ENCODE assay signal across 9 cellular contexts in the genomic region with DNA sequence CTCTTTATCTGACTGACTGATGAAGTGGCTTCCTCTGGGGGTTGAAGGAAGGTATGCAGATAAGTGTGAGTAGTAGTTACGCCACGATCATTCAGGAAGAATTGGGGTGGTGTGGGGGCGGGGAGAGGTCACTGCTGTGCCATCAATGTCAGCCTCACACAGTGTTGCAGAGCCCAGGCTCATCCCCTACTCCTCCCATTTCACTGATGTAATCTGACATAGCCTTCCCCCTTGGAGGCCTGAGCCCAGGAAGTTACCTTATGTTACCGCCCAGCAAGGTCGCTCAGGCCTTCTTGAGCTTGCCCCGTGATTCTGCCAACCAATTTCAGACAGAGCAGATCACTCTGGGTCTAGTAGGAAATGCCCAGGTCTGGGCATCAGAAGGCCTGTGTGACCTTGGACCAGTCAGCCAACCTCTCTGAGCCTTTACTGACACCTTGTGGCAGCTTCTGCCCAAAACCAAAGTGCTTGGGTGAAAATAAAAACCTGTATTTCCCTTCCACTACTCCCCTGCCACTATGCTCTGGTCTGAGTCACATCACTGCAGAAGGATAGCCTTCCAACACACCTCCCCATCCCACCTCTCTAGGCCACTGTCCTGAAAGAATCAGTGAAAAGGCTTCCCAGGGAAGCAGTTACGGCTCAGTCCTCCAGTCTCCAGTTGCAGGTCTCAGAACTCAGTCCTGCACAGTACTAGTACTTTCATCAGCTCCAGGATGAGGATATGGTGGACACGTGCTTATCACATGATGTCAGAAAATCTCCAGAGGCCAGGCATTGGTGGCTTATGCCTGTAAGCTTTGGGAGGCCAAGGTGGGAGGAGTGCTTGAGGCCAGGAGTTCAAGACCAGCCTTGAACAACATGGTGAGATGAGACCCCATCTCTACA. TPM values are rescaled to one million over a fixed set of nuclear protein-coding genes. Genes with fewer than 3 reads are reported as not detected.
A peak's percentile ranks its signal among the peaks of the same experiment; 100 is the strongest.
DNase-seq lines count a peak whose midpoint lies in the region; ATAC-seq and TF ChIP-seq lines count a peak whose summit lies in the region.
"Had no signal": no experiment of that assay in that cellular context is flagged by ENCODE, and none has a peak within 500 bp of the region (broad histone marks: within the 10 kb centered on the region; RNA-seq: fewer than 3 reads in every experiment).

No MANE protein-coding gene starts in this region.

- no peaks in the 10 kb centered on the region for H3K36me3 ChIP-seq in PC-9 (ENCODE audit: low read depth)
- H3K36me3 ChIP-seq in upper lobe of right lung: no peaks in the 10 kb centered on the region

- peaks cover 9% of the 10 kb centered on the region for H3K27me3 Mint-ChIP-seq in activated T-helper 1 cell treated with anti-CD3 and anti-CD28 coated beads, Interleukin-12 subunit alpha, Interleukin-12 subunit beta, Interleukin-2, Interleukin-4 antibody, amounts not matched to agents 30 ng/mL and 10 ng/mL and 1 ng/mL, durations not matched to agents 14 hours and 24 hours and 36 hours (ENCODE audit: insufficient read depth)
- H3K27me3 Mint-ChIP-seq in stimulated activated naive B cell treated with anti-CD40 and anti-IgM and Interleukin-4, amounts not matched to agents 10 μg/mL and 1 μg/mL and 100 μg/mL, for 72 hours: peaks cover 6 to 7% of the 10 kb centered on the region in 2 donors
- H3K27me3 Mint-ChIP-seq: activated naive CD8-positive, alpha-beta T cell had no signal

- POLR2A ChIA-PET in PC-9 (lab: Charles Lee; ENCODE audit: unreplicated experiment) (interaction anchor here (0.7 kb wide), 1 partner anchor 348 kb away, joined by 3 read pairs; no protein-coding TSS in a partner anchor), HEK293T (lab: Yijun Ruan, JAX) (no interaction called here)

- no peaks in the 10 kb centered on the region for H4K20me1 ChIP-seq in PC-9 (ENCODE audit: insufficient read depth)

- H3K9me3 ChIP-seq in PC-9 (ENCODE audit: insufficient read depth, low read depth): no peaks in the 10 kb centered on the region
- H3K9me3 ChIP-seq in upper lobe of right lung: no peaks in the 10 kb centered on the region

- H3K4me1 ChIP-seq in PC-9 (replicated peaks; ENCODE audit: insufficient read depth): no peaks in the 10 kb centered on the region
- H3K4me1 ChIP-seq in upper lobe of right lung: no peaks in the 10 kb centered on the region

- no peak overlapping the region for H3K27ac ChIP-seq in PC-9
- H3K27ac ChIP-seq in upper lobe of right lung: no peak overlapping the region

- CTCF ChIA-PET in PC-9 (lab: Charles Lee) (no interaction called here), HEK293T (lab: Yijun Ruan, JAX) (interaction anchor here (0.8 to 1.1 kb wide), 2 partner anchors 93 to 316 kb away, joined by 3 read pairs; no protein-coding TSS in a partner anchor)

- H3K36me3 Mint-ChIP-seq in activated T-helper 1 cell treated with anti-CD3 and anti-CD28 coated beads, Interleukin-12 subunit alpha, Interleukin-12 subunit beta, Interleukin-2, Interleukin-4 antibody, amounts not matched to agents 30 ng/mL and 10 ng/mL and 1 ng/mL, durations not matched to agents 14 hours and 24 hours and 36 hours (ENCODE audit: low read depth): no peaks in the 10 kb centered on the region
- H3K36me3 Mint-ChIP-seq in stimulated activated naive B cell treated with anti-CD40 and anti-IgM and Interleukin-4, amounts not matched to agents 10 μg/mL and 1 μg/mL and 100 μg/mL, for 72 hours: no peaks in the 10 kb centered on the region
- H3K36me3 Mint-ChIP-seq: activated naive CD8-positive, alpha-beta T cell had no signal

- no peak overlapping the region for H2AFZ ChIP-seq in PC-9

- H3K4me1 Mint-ChIP-seq in activated T-helper 1 cell treated with anti-CD3 and anti-CD28 coated beads, Interleukin-12 subunit alpha, Interleukin-12 subunit beta, Interleukin-2, Interleukin-4 antibody, amounts not matched to agents 30 ng/mL and 10 ng/mL and 1 ng/mL, durations not matched to agents 14 hours and 24 hours and 36 hours (ENCODE audit: low read depth): no peaks in the 10 kb centered on the region
- no peaks in the 10 kb centered on the region for H3K4me1 Mint-ChIP-seq in stimulated activated naive B cell treated with anti-CD40 and anti-IgM and Interleukin-4, amounts not matched to agents 10 μg/mL and 1 μg/mL and 100 μg/mL, for 72 hours

- no peak overlapping the region for H3K27ac Mint-ChIP-seq in activated T-helper 1 cell treated with anti-CD3 and anti-CD28 coated beads, Interleukin-12 subunit alpha, Interleukin-12 subunit beta, Interleukin-2, Interleukin-4 antibody, amounts not matched to agents 30 ng/mL and 10 ng/mL and 1 ng/mL, durations not matched to agents 14 hours and 24 hours and 36 hours
- no peak overlapping the region for H3K27ac Mint-ChIP-seq in stimulated activated naive B cell treated with anti-CD40 and anti-IgM and Interleukin-4, amounts not matched to agents 10 μg/mL and 1 μg/mL and 100 μg/mL, for 72 hours
- H3K27ac Mint-ChIP-seq: activated naive CD8-positive, alpha-beta T cell had no signal

- no peaks in the 10 kb centered on the region for H3K9me3 Mint-ChIP-seq in activated T-helper 1 cell treated with anti-CD3 and anti-CD28 coated beads, Interleukin-12 subunit alpha, Interleukin-12 subunit beta, Interleukin-2, Interleukin-4 antibody, amounts not matched to agents 30 ng/mL and 10 ng/mL and 1 ng/mL, durations not matched to agents 14 hours and 24 hours and 36 hours
- H3K9me3 Mint-ChIP-seq in stimulated activated naive B cell treated with anti-CD40 and anti-IgM and Interleukin-4, amounts not matched to agents 10 μg/mL and 1 μg/mL and 100 μg/mL, for 72 hours: no peaks in the 10 kb centered on the region

- TF ChIP-seq CTCF in PC-9 (conservative IDR thresholded peaks at IDR 0.05): peak; percentile 52; the same call in 1 of the 2 replicates
- peak; percentile 59 for TF ChIP-seq CTCF in epithelial cell of proximal tubule (conservative IDR thresholded peaks at IDR 0.05; ENCODE audit: low read depth, low read length)
- TF ChIP-seq CTCF in upper lobe of right lung (IDR thresholded peaks at IDR 0.05): peak; percentile 23

- intact Hi-C loops in Right ventricle myocardium superior (cut with DNase I): no loop called here
- intact Hi-C loops in cardiac septum (cut with DNase I): no loop called here
- intact Hi-C loops in PC-9 (cut with micrococcal nuclease; ENCODE audit: unreplicated experiment): no loop called here
- intact Hi-C loops in upper lobe of right lung (cut with DNase I): no loop called here
- intact Hi-C loops in activated T-helper 1 cell treated with anti-CD3 and anti-CD28 coated beads, Interleukin-12 subunit alpha, Interleukin-12 subunit beta, Interleukin-2, Interleukin-4 antibody, amounts not matched to agents 30 ng/mL and 10 ng/mL and 1 ng/mL, durations not matched to agents 14 hours and 24 hours and 36 hours (cut with micrococcal nuclease): loop anchor here (2.0 kb wide), 1 partner anchor 220 kb away; no protein-coding TSS in a partner anchor

- H3K4me2 ChIP-seq in PC-9: no peak overlapping the region

- H3K27me3 ChIP-seq in PC-9 (ENCODE audit: insufficient read depth, low read depth) (peaks cover 5% of the 10 kb centered on the region; the same call in 1 of the 2 replicates), upper lobe of right lung (no peaks in the 10 kb centered on the region)

- DNase-seq in Right ventricle myocardium superior (no peak), cardiac septum (ENCODE audit: low spot score) (no peak), PC-9 (peak in 1 of 2 experiments; percentile 8), epithelial cell of proximal tubule (ENCODE audit: low read depth) (no peak), upper lobe of right lung (no peak), HEK293T (ENCODE audit: extremely low spot score) (no peak)
- no peak for DNase-seq in activated T-helper 1 cell treated with anti-CD3 and anti-CD28 coated beads, Interleukin-12 subunit alpha, Interleukin-12 subunit beta, Interleukin-2, Interleukin-4 antibody, amounts not matched to agents 30 ng/mL and 10 ng/mL and 1 ng/mL, durations not matched to agents 14 hours and 24 hours and 36 hours (ENCODE audit: low spot score)
- no peak for DNase-seq in stimulated activated naive B cell treated with anti-CD40 and anti-IgM and Interleukin-4, amounts not matched to agents 10 μg/mL and 1 μg/mL and 100 μg/mL, for 72 hours

- BruUV-seq in PC-9 (replicated peaks; lab: Mats Ljungman, UMichigan): no TSS peak

- H3K79me2 ChIP-seq in PC-9 (ENCODE audit: low read depth): no peaks in the 10 kb centered on the region

- peak; percentile 14 for ATAC-seq in Right ventricle myocardium superior (ENCODE audit: poor library complexity)
- ATAC-seq in upper lobe of right lung: peak; percentile 31
- ATAC-seq in stimulated activated naive B cell treated with anti-CD40 and anti-IgM and Interleukin-4, amounts not matched to agents 10 μg/mL and 1 μg/mL and 100 μg/mL, for 72 hours (replicated peaks): no peak

- H3F3A ChIP-seq in PC-9 (ENCODE audit: insufficient read depth, low read depth): no peaks in the 10 kb centered on the region

- H3K9me2 ChIP-seq in PC-9 (ENCODE audit: insufficient read depth): no peaks in the 10 kb centered on the region

- H3K4me3 ChIP-seq in PC-9 (no peak overlapping the region), epithelial cell of proximal tubule (ENCODE audit: low read depth, low read length) (no peak overlapping the region), upper lobe of right lung (no peak overlapping the region)

- H3K4me3 Mint-ChIP-seq in activated T-helper 1 cell treated with anti-CD3 and anti-CD28 coated beads, Interleukin-12 subunit alpha, Interleukin-12 subunit beta, Interleukin-2, Interleukin-4 antibody, amounts not matched to agents 30 ng/mL and 10 ng/mL and 1 ng/mL, durations not matched to agents 14 hours and 24 hours and 36 hours: no peak overlapping the region
- H3K4me3 Mint-ChIP-seq in stimulated activated naive B cell treated with anti-CD40 and anti-IgM and Interleukin-4, amounts not matched to agents 10 μg/mL and 1 μg/mL and 100 μg/mL, for 72 hours: no peak overlapping the region
- H3K4me3 Mint-ChIP-seq: activated naive CD8-positive, alpha-beta T cell had no signal

TF ChIP-seq in HEK293T, 16 proteins besides CTCF, POLR2A, EP300 and RAD21:
- no peak for TF ChIP-seq NFRKB (IDR thresholded peaks at IDR 0.05)
- TF ChIP-seq FOXA1 (IDR thresholded peaks at IDR 0.05): no peak
- no peak for TF ChIP-seq L3MBTL2 (conservative IDR thresholded peaks at IDR 0.05)
- TF ChIP-seq FOXM1 (IDR thresholded peaks at IDR 0.05; ENCODE audit: borderline replicate concordance): no peak

RNA-seq across cellular contexts. Expression of gene INSYN1, which starts 28.1 kb away (rescaled TPM):
- total RNA-seq in Right ventricle myocardium superior (155 TPM), cardiac septum (55.3 TPM), PC-9 (2021) (not detected in 2 replicates), epithelial cell of proximal tubule (under 0.01 and 2.0 TPM in 2 replicates), upper lobe of right lung (6.2 TPM)
- total RNA-seq in activated T-helper 1 cell treated with anti-CD3 and anti-CD28 coated beads, Interleukin-12 subunit alpha, Interleukin-12 subunit beta, Interleukin-2, Interleukin-4 antibody, amounts not matched to agents 30 ng/mL and 10 ng/mL and 1 ng/mL, durations not matched to agents 14 hours and 24 hours and 36 hours: not detected in 2 replicates

Comparison
In these comparisons a context has a peak if more than half of its experiments do, and no peak if none do; other contexts are left out.
1. ATAC-seq: peak in Right ventricle myocardium superior (single experiment) and upper lobe of right lung (single experiment); none in stimulated activated naive B cell treated with anti-CD40 and anti-IgM and Interleukin-4, amounts not matched to agents 10 μg/mL and 1 μg/mL and 100 μg/mL, for 72 hours (0 of 2).
2. Peak in every context shown above with its lines, with median percentiles within 50 percentile points of each other: CTCF ChIP-seq.